In the genomic region with DNA sequence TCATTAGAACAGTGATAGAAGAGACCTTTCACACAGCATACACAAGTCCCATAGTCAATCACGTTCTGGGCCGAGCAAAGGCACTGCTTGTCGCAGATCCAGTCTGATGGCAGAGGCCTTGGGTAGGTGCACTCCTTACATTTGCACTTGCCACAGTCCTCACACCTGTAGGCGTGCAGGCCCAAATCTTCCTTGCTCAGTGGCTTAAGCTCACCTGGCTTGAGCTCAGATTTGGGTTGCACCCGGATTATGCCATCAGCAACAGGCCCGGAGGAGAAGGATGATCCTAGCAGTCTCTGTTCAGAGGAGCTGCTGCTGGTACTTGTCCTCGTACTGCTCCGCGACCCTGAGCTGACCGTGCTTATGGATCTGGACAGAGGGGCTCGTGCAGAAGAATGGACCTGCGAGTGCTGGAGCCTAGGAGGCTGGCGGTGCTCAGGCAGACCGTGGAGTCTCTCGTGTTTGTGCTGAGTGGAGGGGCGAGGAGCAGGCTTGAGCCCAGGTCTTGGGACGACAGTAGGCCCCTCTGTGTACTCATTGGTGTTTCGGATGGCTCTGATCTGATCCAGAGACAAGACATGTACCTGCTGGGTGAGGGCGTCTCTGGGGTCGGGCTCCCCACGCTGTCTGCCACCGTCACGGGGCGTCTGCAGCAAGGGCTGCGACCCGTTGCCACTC, we compare ENCODE assay signal across 8 cellular contexts.
A peak's percentile ranks its signal among the peaks of the same experiment; 100 is the strongest.
DNase-seq lines count a peak whose midpoint lies in the region; ATAC-seq and TF ChIP-seq lines count a peak whose summit lies in the region.

No MANE protein-coding gene starts in this region.

- peaks cover 7% of the 10 kb centered on the region for H3K4me1 Mint-ChIP-seq in stimulated activated memory B cell treated with anti-CD40 and anti-IgM and Interleukin-4, amounts not matched to agents 10 μg/mL and 1 μg/mL and 100 μg/mL, for 72 hours
- H3K4me1 Mint-ChIP-seq in stimulated activated effector memory CD8-positive, alpha-beta T cell treated with anti-CD3 and anti-CD28 coated beads, Interleukin-12 subunit alpha, Interleukin-12 subunit beta, amount 100 ng/mL, for 72 hours = peaks cover 5% of the 10 kb centered on the region

- DNase-seq in Ammon's horn (ENCODE audit: low spot score) (peak; percentile 35), amygdala (lab: John Stamatoyannopoulos, UW) (peak in 30 of 56 donors; percentile 3 to 62 (median 31)), foreskin fibroblast (peak in 1 of 2 donors; percentile 54), nucleus accumbens (lab: John Stamatoyannopoulos, UW) (peak in 35 of 56 donors; percentile 2 to 60 (median 35)), NCI-H2081 treated with DMSO at 0.1 percent for 48 hours (lab: John Stamatoyannopoulos, UW) (no peak)
- no peak for DNase-seq in stimulated activated effector memory CD8-positive, alpha-beta T cell treated with anti-CD3 and anti-CD28 coated beads, Interleukin-12 subunit alpha, Interleukin-12 subunit beta, amount 100 ng/mL, for 72 hours (ENCODE audit: low spot score in 2 of 2)

- TF ChIP-seq CTCF in foreskin fibroblast (IDR thresholded peaks at IDR 0.05; ENCODE audit: low read depth, low read length) = no peak

- peaks cover 8% of the 10 kb centered on the region for H3K27me3 Mint-ChIP-seq in stimulated activated memory B cell treated with anti-CD40 and anti-IgM and Interleukin-4, amounts not matched to agents 10 μg/mL and 1 μg/mL and 100 μg/mL, for 72 hours

- ATAC-seq in GM21737 (IDR thresholded peaks at IDR 0.05; ENCODE audit: unreplicated experiment) = no peak
- no peak for ATAC-seq in stimulated activated memory B cell treated with anti-CD40 and anti-IgM and Interleukin-4, amounts not matched to agents 10 μg/mL and 1 μg/mL and 100 μg/mL, for 72 hours
- no peak for ATAC-seq in stimulated activated effector memory CD8-positive, alpha-beta T cell treated with anti-CD3 and anti-CD28 coated beads, Interleukin-12 subunit alpha, Interleukin-12 subunit beta, amount 100 ng/mL, for 72 hours

- no peak overlapping the region for H3K4me3 Mint-ChIP-seq in stimulated activated memory B cell treated with anti-CD40 and anti-IgM and Interleukin-4, amounts not matched to agents 10 μg/mL and 1 μg/mL and 100 μg/mL, for 72 hours
- H3K4me3 Mint-ChIP-seq in stimulated activated effector memory CD8-positive, alpha-beta T cell treated with anti-CD3 and anti-CD28 coated beads, Interleukin-12 subunit alpha, Interleukin-12 subunit beta, amount 100 ng/mL, for 72 hours = no peak overlapping the region

- no peak overlapping the region for H3K27ac Mint-ChIP-seq in stimulated activated memory B cell treated with anti-CD40 and anti-IgM and Interleukin-4, amounts not matched to agents 10 μg/mL and 1 μg/mL and 100 μg/mL, for 72 hours
- no peak overlapping the region for H3K27ac Mint-ChIP-seq in stimulated activated effector memory CD8-positive, alpha-beta T cell treated with anti-CD3 and anti-CD28 coated beads, Interleukin-12 subunit alpha, Interleukin-12 subunit beta, amount 100 ng/mL, for 72 hours

- H3K9me3 Mint-ChIP-seq in stimulated activated memory B cell treated with anti-CD40 and anti-IgM and Interleukin-4, amounts not matched to agents 10 μg/mL and 1 μg/mL and 100 μg/mL, for 72 hours = no peaks in the 10 kb centered on the region
- no peaks in the 10 kb centered on the region for H3K9me3 Mint-ChIP-seq in stimulated activated effector memory CD8-positive, alpha-beta T cell treated with anti-CD3 and anti-CD28 coated beads, Interleukin-12 subunit alpha, Interleukin-12 subunit beta, amount 100 ng/mL, for 72 hours

- H3K4me3 ChIP-seq in foreskin fibroblast (ENCODE audit: low read depth in 1 of 2, low read length in 2 of 2) = peak overlapping the region; percentile 74 to 93

- no peaks in the 10 kb centered on the region for H3K36me3 Mint-ChIP-seq in stimulated activated memory B cell treated with anti-CD40 and anti-IgM and Interleukin-4, amounts not matched to agents 10 μg/mL and 1 μg/mL and 100 μg/mL, for 72 hours
- H3K36me3 Mint-ChIP-seq in stimulated activated effector memory CD8-positive, alpha-beta T cell treated with anti-CD3 and anti-CD28 coated beads, Interleukin-12 subunit alpha, Interleukin-12 subunit beta, amount 100 ng/mL, for 72 hours = peaks cover 13% of the 10 kb centered on the region

Comparison
In these comparisons a context has a peak if more than half of its experiments do, and no peak if none do; other contexts are left out.
1. DNase-seq: peak in Ammon's horn (single experiment), amygdala (30 of 56) and nucleus accumbens (35 of 56); none in NCI-H2081 treated with DMSO at 0.1 percent for 48 hours (single experiment) and stimulated activated effector memory CD8-positive, alpha-beta T cell treated with anti-CD3 and anti-CD28 coated beads, Interleukin-12 subunit alpha, Interleukin-12 subunit beta, amount 100 ng/mL, for 72 hours (0 of 2).